Comparison of ENCODE assay signal across 8 cellular contexts in the genomic region with DNA sequence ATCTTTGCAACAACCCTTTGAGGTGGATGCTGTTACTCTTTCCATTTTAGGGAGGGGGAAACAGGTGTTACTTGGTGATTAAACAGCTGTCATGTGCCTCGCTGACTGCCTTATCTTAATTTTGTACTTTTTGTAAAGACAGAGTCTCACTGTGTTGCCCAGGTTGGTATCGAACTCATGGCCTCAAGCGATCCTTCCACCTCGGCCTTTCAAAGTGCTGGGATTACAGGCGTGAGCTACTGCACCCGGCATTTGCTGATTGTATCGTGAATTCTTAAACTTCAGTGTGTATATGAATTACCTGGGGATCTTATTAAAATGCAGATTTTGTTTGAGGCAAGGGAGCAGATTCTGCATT. TPM values are rescaled to one million over a fixed set of nuclear protein-coding genes. Genes with fewer than 3 reads are reported as not detected.
DNase-seq lines count a peak whose midpoint lies in the region; ATAC-seq and TF ChIP-seq lines count a peak whose summit lies in the region.

No MANE protein-coding gene starts in this region.

- peaks cover 52% of the 10 kb centered on the region for H3K79me2 ChIP-seq in mammary epithelial cell (ENCODE audit: insufficient read depth, low read length)

- intact Hi-C loops in heart left ventricle (cut with DNase I) (loop anchor here in 9 of 10 donors (2.0 to 10.0 kb wide), 10 partner anchors 47 to 202 kb away; a partner anchor contains a TSS), left ventricle myocardium superior (cut with micrococcal nuclease) (loop anchor here (10.0 kb wide), 1 partner anchor 94 kb away; a partner anchor contains a TSS), mammary epithelial cell (cut with micrococcal nuclease) (loop anchor here (2.0 kb wide), 1 partner anchor 50 kb away; no protein-coding TSS in a partner anchor), vagina (cut with DNase I) (loop anchor here (2.0 to 5.0 kb wide), 3 partner anchors 30 to 1083 kb away; a partner anchor contains a TSS)

- H3K9me3 ChIP-seq in heart left ventricle (no peaks in the 10 kb centered on the region), mammary epithelial cell (replicated peaks; ENCODE audit: insufficient read depth, low read length) (no peaks in the 10 kb centered on the region), mononuclear cell (ENCODE audit: low read depth, low read length) (no peaks in the 10 kb centered on the region), vagina (no peaks in the 10 kb centered on the region)

- no peak for DNase-seq in heart left ventricle
- DNase-seq in left ventricle myocardium superior = no peak
- no peak for DNase-seq in mammary epithelial cell
- DNase-seq in vagina (ENCODE audit: extremely low spot score in 2 of 2) = no peak
- no peak for DNase-seq in stimulated activated CD4-positive, alpha-beta T cell treated with anti-CD3 and anti-CD28 coated beads, Interleukin-4, amount 100 ng/mL, for 24 hours

- H3K4me1 ChIP-seq in heart left ventricle (peaks cover 3 to 35% (median 17%) of the 10 kb centered on the region in 12 donors), mammary epithelial cell (ENCODE audit: insufficient read depth, low read length) (peaks cover 26% of the 10 kb centered on the region), mononuclear cell (ENCODE audit: insufficient read depth, low read length) (peaks cover 26% of the 10 kb centered on the region), vagina (peaks cover 38% of the 10 kb centered on the region)

- no peaks in the 10 kb centered on the region for H4K20me1 ChIP-seq in mammary epithelial cell (ENCODE audit: insufficient read depth, low read length)

- TF ChIP-seq POLR2A in heart left ventricle (IDR thresholded peaks at IDR 0.05) (no peak), vagina (IDR thresholded peaks at IDR 0.05) (no peak)

- CTCF ChIA-PET in mammary epithelial cell (lab: Charles Lee; ENCODE audit: low non-redundant PET) = no interaction called here

- peak overlapping the region; percentile 85 for H3K4me2 ChIP-seq in mammary epithelial cell (ENCODE audit: insufficient read depth, low read depth, low read length)

- peak overlapping the region; percentile 92 for H3K9ac ChIP-seq in mammary epithelial cell (ENCODE audit: insufficient read depth, low read length)

- peak overlapping the region; percentile 85 for H2AFZ ChIP-seq in mammary epithelial cell (ENCODE audit: low read depth, low read length)

- BruUV-seq in mammary epithelial cell (replicated peaks; lab: Mats Ljungman, UMichigan) = no TSS peak

- dilution Hi-C loops in mammary epithelial cell (cut with HindIII; ENCODE audit: low sequenced_read_pairs) = no loop called here

- ATAC-seq in heart left ventricle = no peak
- no peak for ATAC-seq in left ventricle myocardium superior
- ATAC-seq in HG03108 (IDR thresholded peaks at IDR 0.05; ENCODE audit: unreplicated experiment) = no peak
- ATAC-seq in HG02981 (IDR thresholded peaks at IDR 0.05; ENCODE audit: unreplicated experiment) = no peak

- peaks cover 0 to 32% (median 5%) of the 10 kb centered on the region in 9 donors for H3K36me3 ChIP-seq in heart left ventricle
- H3K36me3 ChIP-seq in mammary epithelial cell (ENCODE audit: insufficient read depth, low read length) = peaks cover 4% of the 10 kb centered on the region
- no peaks in the 10 kb centered on the region for H3K36me3 ChIP-seq in vagina

- H3K27ac ChIP-seq in heart left ventricle = peak overlapping the region in 11 of 12 donors; percentile 90 to 98 (median 95)
- H3K27ac ChIP-seq in mammary epithelial cell (ENCODE audit: insufficient read depth, low read depth, low read length) = peak overlapping the region; percentile 85
- H3K27ac ChIP-seq in vagina = peak overlapping the region; percentile 97

- H3K4me3 ChIP-seq in heart left ventricle = peak overlapping the region; percentile 52 to 94 (median 84)
- H3K4me3 ChIP-seq in mammary epithelial cell (replicated peaks in 1 of 3; ENCODE audit: insufficient read depth in 1 of 3, low read depth in 2 of 3, low read length in 3 of 3) = peak overlapping the region; percentile 47 to 82 (median 78)
- peak overlapping the region; percentile 87 for H3K4me3 ChIP-seq in mononuclear cell (ENCODE audit: low read length)
- peak overlapping the region; percentile 71 to 89 for H3K4me3 ChIP-seq in vagina

- no peak for TF ChIP-seq CTCF in heart left ventricle (IDR thresholded peaks at IDR 0.05)
- TF ChIP-seq CTCF in mammary epithelial cell (conservative IDR thresholded peaks at IDR 0.05 in 1 of 2, IDR thresholded peaks at IDR 0.05 in 1 of 2; ENCODE audit: extremely low read depth in 1 of 2, insufficient read depth in 1 of 2, low read depth in 1 of 2, low read length in 2 of 2) = no peak
- TF ChIP-seq CTCF in vagina (IDR thresholded peaks at IDR 0.05) = no peak

- H3K27me3 ChIP-seq in heart left ventricle = no peaks in the 10 kb centered on the region
- H3K27me3 ChIP-seq in mammary epithelial cell (ENCODE audit: insufficient read depth, low read length) = no peaks in the 10 kb centered on the region
- H3K27me3 ChIP-seq in mononuclear cell (ENCODE audit: insufficient read depth, low read length) = no peaks in the 10 kb centered on the region
- no peaks in the 10 kb centered on the region for H3K27me3 ChIP-seq in vagina

- 2 to 5% (median 3%) methylated on average over 7 of the region's 7 CpGs for whole genome bisulfite sequencing in heart left ventricle, 4 donors
- under 1% methylated on average over 7 of the region's 7 CpGs for WGBS in mammary epithelial cell (ENCODE audit: low coverage, missing lambda C conversion rate)

- in situ Hi-C loops in mammary epithelial cell (cut with MboI; ENCODE audit: low sequenced_read_pairs in 2 of 2) = loop anchor here in 1 of 2 donors (5.0 to 10.0 kb wide), 2 partner anchors 92 to 184 kb away; no protein-coding TSS in a partner anchor

RNA-seq across cellular contexts. Expression of a gene that starts 0.7 kb away (rescaled TPM):
- total RNA-seq in heart left ventricle (10 to 100 TPM; 28.8 to 47.8 (median 37.9) TPM), left ventricle myocardium superior (30.3 TPM), mammary epithelial cell (10 to 100 TPM; 39.8 to 80.6 TPM), mononuclear cell (25.0 TPM), vagina (46.2 TPM)
- polyA plus RNA-seq in heart left ventricle (100 to 1,000 TPM in 1 of 2 donors, 10 to 100 TPM in 1; 24.8 to 133 TPM), mammary epithelial cell (139 TPM)
- polyA minus RNA-seq in mammary epithelial cell = 80.4 TPM

RNA-seq across cellular contexts. Expression of a gene that starts 29.1 kb away (rescaled TPM):
- total RNA-seq in heart left ventricle (1 to 10 TPM in 5 of 9 donors, under 1 TPM in 4; 0.60 to 8.0 (median 1.2) TPM), left ventricle myocardium superior (0.92 TPM), mammary epithelial cell (10 to 100 TPM; 18.7 to 25.3 TPM), mononuclear cell (0.21 TPM), vagina (8.8 TPM)
- polyA plus RNA-seq in heart left ventricle (1 to 10 TPM; 1.4 to 2.2 TPM), mammary epithelial cell (16.3 TPM)
- 7.3 TPM for polyA minus RNA-seq in mammary epithelial cell

RNA-seq across cellular contexts. Expression of a gene that starts 30.6 kb away (rescaled TPM):
- total RNA-seq in heart left ventricle (1 to 10 TPM in 7 of 9 donors, under 1 TPM in 2; 0.36 to 2.2 (median 1.5) TPM), left ventricle myocardium superior (2.2 TPM), mammary epithelial cell (under 1 TPM in 1 of 2 donors, not detected in 1; 0.17 TPM), mononuclear cell (not detected), vagina (not detected)
- polyA plus RNA-seq in heart left ventricle (1 to 10 TPM in 1 of 2 donors, under 1 TPM in 1; 0.55 to 1.1 TPM), mammary epithelial cell (0.03 TPM)
- not detected for polyA minus RNA-seq in mammary epithelial cell
